Comparison of ENCODE assay signal across 8 cellular contexts in the genomic region with DNA sequence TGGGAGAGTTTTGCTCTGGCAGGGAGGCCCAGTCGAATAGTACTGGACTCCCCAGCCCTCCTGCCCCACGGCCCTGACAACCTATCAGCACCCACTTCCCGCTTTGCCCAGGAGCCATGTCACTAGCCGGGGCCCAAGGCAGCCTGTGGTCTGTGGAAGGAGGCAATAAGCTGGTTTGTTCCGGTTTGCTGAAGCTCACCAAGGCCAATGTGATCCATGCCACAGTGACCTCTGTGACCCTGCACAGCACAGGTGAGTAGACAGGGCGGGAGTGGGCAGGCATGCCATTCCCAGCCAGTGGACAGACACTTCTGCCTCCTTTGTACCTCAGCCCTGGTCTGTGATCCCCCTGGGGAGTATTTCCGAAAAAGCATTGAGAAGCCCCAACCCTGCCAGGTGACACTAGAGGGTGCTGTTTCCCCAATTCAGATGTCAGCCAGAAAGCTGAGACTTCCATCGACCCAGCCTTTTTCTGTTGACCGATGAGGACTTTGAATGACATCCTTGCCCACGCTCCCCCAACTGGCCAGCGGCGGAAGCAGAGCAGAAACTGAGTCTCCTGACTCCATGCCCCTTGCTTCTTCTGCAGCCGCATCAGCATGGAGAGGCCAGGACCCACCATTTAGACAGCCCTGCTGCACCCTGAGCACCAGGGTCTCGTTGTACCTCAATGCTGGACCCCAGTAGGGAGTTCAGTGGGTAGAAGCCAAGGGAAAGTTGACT. TPM values are rescaled to one million over a fixed set of nuclear protein-coding genes. Genes with fewer than 3 reads are reported as not detected.
DNase-seq lines count a peak whose midpoint lies in the region; ATAC-seq and TF ChIP-seq lines count a peak whose summit lies in the region.

No MANE protein-coding gene starts in this region.

- no peak overlapping the region for H3K4me3 Mint-ChIP-seq in activated T-cell treated with anti-CD3 and anti-CD28 coated beads, Interleukin-2, amount 50 U/mL, for 72 hours
- H3K4me3 Mint-ChIP-seq in osteocyte (ENCODE audit: unreplicated experiment) = no peak overlapping the region

- no peaks in the 10 kb centered on the region for H3K4me1 Mint-ChIP-seq in activated T-cell treated with anti-CD3 and anti-CD28 coated beads, Interleukin-2, amount 50 U/mL, for 72 hours (ENCODE audit: low read depth)
- peaks cover 2% of the 10 kb centered on the region for H3K4me1 Mint-ChIP-seq in osteocyte (ENCODE audit: unreplicated experiment)

- no peaks in the 10 kb centered on the region for H3K9me3 ChIP-seq in PC-9 (ENCODE audit: insufficient read depth, low read depth)

- no peaks in the 10 kb centered on the region for H3K79me2 ChIP-seq in PC-9 (ENCODE audit: low read depth)

- CTCF ChIA-PET in PC-9 (lab: Charles Lee) = interaction anchor here (0.7 to 2.0 kb wide), 12 partner anchors 10 to 405 kb away, joined by 3 to 12 read pairs (median 3); a partner anchor contains a TSS

- H3K27ac Mint-ChIP-seq in activated T-cell treated with anti-CD3 and anti-CD28 coated beads, Interleukin-2, amount 50 U/mL, for 72 hours = no peak overlapping the region
- peak overlapping the region; percentile 32 for H3K27ac Mint-ChIP-seq in osteocyte (ENCODE audit: unreplicated experiment)

- no peaks in the 10 kb centered on the region for H3K27me3 Mint-ChIP-seq in activated T-cell treated with anti-CD3 and anti-CD28 coated beads, Interleukin-2, amount 50 U/mL, for 72 hours (ENCODE audit: low read depth)
- H3K27me3 Mint-ChIP-seq in osteocyte (ENCODE audit: unreplicated experiment) = no peaks in the 10 kb centered on the region

- H3K4me2 ChIP-seq in PC-9 = no peak overlapping the region

- H3K36me3 Mint-ChIP-seq in activated T-cell treated with anti-CD3 and anti-CD28 coated beads, Interleukin-2, amount 50 U/mL, for 72 hours (ENCODE audit: insufficient read depth in 2 of 2) = no peaks in the 10 kb centered on the region
- no peaks in the 10 kb centered on the region for H3K36me3 Mint-ChIP-seq in osteocyte (ENCODE audit: unreplicated experiment)

- no peak overlapping the region for H2AFZ ChIP-seq in PC-9

- H3K4me1 ChIP-seq in PC-9 (replicated peaks; ENCODE audit: insufficient read depth) = no peaks in the 10 kb centered on the region

- H3K4me3 ChIP-seq in PC-9 = no peak overlapping the region
- no peak overlapping the region for H3K4me3 ChIP-seq in fibroblast of the aortic adventitia (ENCODE audit: low read depth, low read length)

- intact Hi-C loops in PC-9 (cut with micrococcal nuclease; ENCODE audit: unreplicated experiment) = loop anchor here (1.0 to 5.0 kb wide), 7 partner anchors 50 to 461 kb away; a partner anchor contains a TSS

- in situ Hi-C loops in Caki2 (cut with HindIII; ENCODE audit: low pct_unique_long_range_greater_than_20kb, low sequenced_read_pairs) = no loop called here

- H4K20me1 ChIP-seq in PC-9 (ENCODE audit: insufficient read depth) = no peaks in the 10 kb centered on the region

- H3K27ac ChIP-seq in PC-9 = no peak overlapping the region

- H3K36me3 ChIP-seq in PC-9 (ENCODE audit: low read depth) = no peaks in the 10 kb centered on the region

- H3K9me3 Mint-ChIP-seq in activated T-cell treated with anti-CD3 and anti-CD28 coated beads, Interleukin-2, amount 50 U/mL, for 72 hours = no peaks in the 10 kb centered on the region
- H3K9me3 Mint-ChIP-seq in osteocyte (ENCODE audit: unreplicated experiment) = no peaks in the 10 kb centered on the region

- H3K9me2 ChIP-seq in PC-9 (ENCODE audit: insufficient read depth) = no peaks in the 10 kb centered on the region

- ATAC-seq in GM19463 (IDR thresholded peaks at IDR 0.05; ENCODE audit: unreplicated experiment) = peak; percentile 60
- ATAC-seq in activated T-cell treated with anti-CD3 and anti-CD28 coated beads, Interleukin-2, amount 50 U/mL, for 72 hours (replicated peaks in 1 of 2) = peak; percentile 58 to 61
- no peak for ATAC-seq in omental fat pad (ENCODE audit: low FRiP score)

- POLR2A ChIA-PET in PC-9 (lab: Charles Lee; ENCODE audit: unreplicated experiment) = interaction anchor here (0.6 to 0.7 kb wide), 2 partner anchors 9 to 198 kb away, joined by 3 to 8 read pairs; a partner anchor contains a TSS

- H3K27me3 ChIP-seq in PC-9 (ENCODE audit: insufficient read depth, low read depth) = no peaks in the 10 kb centered on the region

- peaks cover 8% of the 10 kb centered on the region; the same call in 1 of the 2 replicates for H3F3A ChIP-seq in PC-9 (ENCODE audit: insufficient read depth, low read depth)

- BruUV-seq in PC-9 (replicated peaks; lab: Mats Ljungman, UMichigan) = no TSS peak

- TF ChIP-seq CTCF in PC-9 (conservative IDR thresholded peaks at IDR 0.05) = peak; percentile 84
- TF ChIP-seq CTCF in fibroblast of the aortic adventitia (IDR thresholded peaks at IDR 0.05; ENCODE audit: insufficient read depth, low read length) = peak; percentile 88
- TF ChIP-seq CTCF in osteocyte (IDR thresholded peaks at IDR 0.05) = peak; percentile 89
- TF ChIP-seq CTCF in omental fat pad (IDR thresholded peaks at IDR 0.05) = peak in 1 of 3 donors; percentile 13

- peak; percentile 47 for DNase-seq in Caki2 (ENCODE audit: low read depth)
- peak; percentile 43 for DNase-seq in HS-27A (ENCODE audit: low read depth)
- peak; percentile 64 to 76 for DNase-seq in PC-9
- peak; percentile 58 for DNase-seq in activated T-cell treated with anti-CD3 and anti-CD28 coated beads, Interleukin-2, amount 50 U/mL, for 72 hours
- peak; percentile 71 for DNase-seq in fibroblast of the aortic adventitia (ENCODE audit: low read depth)
- peak; percentile 90 for DNase-seq in osteocyte (ENCODE audit: extremely low spot score, unreplicated experiment)
- no peak for DNase-seq in omental fat pad (ENCODE audit: low spot score)

RNA-seq across cellular contexts. Expression of a gene that starts 9.6 kb away (rescaled TPM):
- 6.1 and 7.3 TPM in 2 replicates for total RNA-seq in Caki2 (2014; rRNA removed; shearing (Covaris generic); ENCODE audit: low replicate concordance)
- total RNA-seq in PC-9 (2021) = 7.4 and 8.3 TPM in 2 replicates
- 10 to 100 TPM; 18.2 to 24.4 TPM for total RNA-seq in activated T-cell treated with anti-CD3 and anti-CD28 coated beads, Interleukin-2, amount 50 U/mL, for 72 hours
- total RNA-seq in fibroblast of the aortic adventitia (ENCODE audit: low replicate concordance) = 6.3 and 6.4 TPM in 2 replicates
- 7.7 TPM in 2 replicates for total RNA-seq in osteocyte
- 1 to 10 TPM; 2.3 to 3.9 (median 2.5) TPM for total RNA-seq in omental fat pad

RNA-seq across cellular contexts. Expression of a gene that starts 11.7 kb away (rescaled TPM):
- not detected in 2 replicates for total RNA-seq in Caki2 (2014; rRNA removed; shearing (Covaris generic); ENCODE audit: low replicate concordance)
- total RNA-seq in PC-9 (2021) (not detected in 2 replicates), fibroblast of the aortic adventitia (ENCODE audit: low replicate concordance) (not detected in 2 replicates), osteocyte (not detected in 2 replicates), omental fat pad (1 to 10 TPM in 1 of 4 donors, not detected in 3; 1.1 TPM)
- not detected for total RNA-seq in activated T-cell treated with anti-CD3 and anti-CD28 coated beads, Interleukin-2, amount 50 U/mL, for 72 hours

RNA-seq across cellular contexts. Expression of a gene that starts 22.1 kb away (rescaled TPM):
- 5.5 and 6.1 TPM in 2 replicates for total RNA-seq in Caki2 (2014; rRNA removed; shearing (Covaris generic); ENCODE audit: low replicate concordance)
- 32.4 and 36.9 TPM in 2 replicates for total RNA-seq in PC-9 (2021)
- 10 to 100 TPM; 39.6 to 42.7 TPM for total RNA-seq in activated T-cell treated with anti-CD3 and anti-CD28 coated beads, Interleukin-2, amount 50 U/mL, for 72 hours
- 24.4 and 37.0 TPM in 2 replicates for total RNA-seq in fibroblast of the aortic adventitia (ENCODE audit: low replicate concordance)
- total RNA-seq in osteocyte = 25.2 and 25.6 TPM in 2 replicates
- total RNA-seq in omental fat pad = 10 to 100 TPM; 10.9 to 18.4 (median 15.9) TPM
